In the genomic region with DNA sequence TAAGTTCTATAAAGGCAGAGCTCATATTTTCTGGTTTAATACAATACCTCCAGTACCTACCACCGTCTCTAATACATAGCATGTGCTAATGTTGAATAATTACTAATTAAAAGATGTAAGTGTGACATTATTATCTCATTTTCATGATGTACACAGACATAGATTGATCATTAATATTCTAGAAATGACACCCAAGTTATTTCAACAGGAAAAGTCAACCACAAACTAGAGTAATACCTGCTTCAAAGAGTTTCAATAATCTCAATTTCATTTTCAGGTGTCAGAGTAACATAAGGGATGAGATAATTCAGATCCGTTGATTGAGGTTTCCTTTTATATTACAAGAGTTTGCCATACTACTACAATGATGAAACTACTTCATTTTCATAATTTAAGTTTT, we compare ENCODE assay signal across 15 cellular contexts.
DNase-seq lines count a peak whose midpoint lies in the region; ATAC-seq and TF ChIP-seq lines count a peak whose summit lies in the region.
"Had no signal": no experiment of that assay in that cellular context is flagged by ENCODE, and none has a peak within 500 bp of the region (broad histone marks: within the 10 kb centered on the region; RNA-seq: fewer than 3 reads in every experiment).

No MANE protein-coding gene starts in this region.

- no peak for TF ChIP-seq CTCF in psoas muscle (IDR thresholded peaks at IDR 0.05)
- no peak for TF ChIP-seq CTCF in left ventricle myocardium inferior (IDR thresholded peaks at IDR 0.05; ENCODE audit: borderline replicate concordance)
- TF ChIP-seq CTCF in H9 (conservative IDR thresholded peaks at IDR 0.05) = no peak
- TF ChIP-seq CTCF in tibial nerve (IDR thresholded peaks at IDR 0.05) = no peak

- no peaks in the 10 kb centered on the region for H3K9me3 ChIP-seq in psoas muscle
- H3K9me3 ChIP-seq in left ventricle myocardium inferior (replicated peaks) = no peaks in the 10 kb centered on the region
- H3K9me3 ChIP-seq in H9 (ENCODE audit: control insufficient read depth, low read depth, low read length) = no peaks in the 10 kb centered on the region
- no peaks in the 10 kb centered on the region for H3K9me3 ChIP-seq in tibial nerve
- H3K9me3 ChIP-seq: SJSA1, upper lobe of right lung had no signal

- H2AFZ ChIP-seq in H9 (ENCODE audit: low read length) = no peak overlapping the region

- no peak overlapping the region for H3T11ph ChIP-seq in H9 (ENCODE audit: low read length)

- no peak overlapping the region for H3K4me2 ChIP-seq in H9 (ENCODE audit: insufficient read depth, insufficient read length, low read length)

- no peaks in the 10 kb centered on the region for H3K27me3 ChIP-seq in psoas muscle (ENCODE audit: insufficient read depth in 3 of 3, low read length in 2 of 3)
- H3K27me3 ChIP-seq in left ventricle myocardium inferior (ENCODE audit: low read depth) = no peaks in the 10 kb centered on the region
- H3K27me3 ChIP-seq in H9 (ENCODE audit: insufficient read depth, low read length) = no peaks in the 10 kb centered on the region
- no peaks in the 10 kb centered on the region for H3K27me3 ChIP-seq in tibial nerve
- H3K27me3 ChIP-seq: SJSA1, upper lobe of right lung had no signal

- no peaks in the 10 kb centered on the region for H3K79me2 ChIP-seq in H9 (ENCODE audit: insufficient read depth, low read length)

- H3K14ac ChIP-seq in H9 (ENCODE audit: insufficient read depth, low read length) = no peak overlapping the region

- no peak overlapping the region for H2BK12ac ChIP-seq in H9 (ENCODE audit: insufficient read length, low read depth, low read length)

- no peak for TF ChIP-seq EP300 in tibial nerve (IDR thresholded peaks at IDR 0.05)

- H3K9me3 Mint-ChIP-seq in H9 = no peaks in the 10 kb centered on the region
- H3K9me3 Mint-ChIP-seq: activated naive CD4-positive, alpha-beta T cell treated with anti-CD3 and anti-CD28 coated beads, Interleukin-2, amount 50 U/mL, for 24 hours; CD4-positive, alpha-beta T cell had no signal

- no peak overlapping the region for H4K8ac ChIP-seq in H9 (replicated peaks; ENCODE audit: insufficient read length, low read depth, low read length)

- no peak overlapping the region for H4K5ac ChIP-seq in H9 (ENCODE audit: insufficient read length, low read depth, low read length)

- H3K79me1 ChIP-seq in H9 (ENCODE audit: insufficient read depth, low read depth, low read length, poor library complexity, severe bottlenecking) = no peaks in the 10 kb centered on the region

- H3K27ac Mint-ChIP-seq in H9 = no peak overlapping the region
- H3K27ac Mint-ChIP-seq: activated CD8-positive, alpha-beta memory T cell treated with anti-CD3 and anti-CD28 coated beads, Interleukin-2, amount 10 ng/mL, durations not matched to agents 7 days and 5 days; activated naive CD4-positive, alpha-beta T cell treated with anti-CD3 and anti-CD28 coated beads, Interleukin-2, amount 50 U/mL, for 24 hours; CD4-positive, alpha-beta T cell had no signal

- H4K20me1 ChIP-seq in H9 (ENCODE audit: control insufficient read depth, insufficient read depth, insufficient read length) = no peaks in the 10 kb centered on the region

- no peak overlapping the region for H3K9ac ChIP-seq in H9 (ENCODE audit: extremely low read depth, insufficient read length, low read length)

- H2BK5ac ChIP-seq in H9 (ENCODE audit: insufficient read length, low read length) = no peak overlapping the region

- 85 to 91% (median 87%) methylated on average over 2 of the region's 2 CpGs for WGBS in psoas muscle, 3 donors
- WGBS in H9 (ENCODE audit: extremely low coverage, insufficient read length, low lambda C conversion rate) = no CpG with 5 or more reads among the region's 2 CpGs
- WGBS in tibial nerve, 2 donors = 94 to 95% methylated on average over 2 of the region's 2 CpGs

- no peak overlapping the region for H4K91ac ChIP-seq in H9 (ENCODE audit: insufficient read length, low read depth, low read length)

- H3K18ac ChIP-seq in H9 (ENCODE audit: insufficient read length, low read depth, low read length) = no peak overlapping the region

- H3K36me3 ChIP-seq in psoas muscle (ENCODE audit: insufficient read depth in 1 of 2, low read depth in 1 of 2) (no peaks in the 10 kb centered on the region), left ventricle myocardium inferior (no peaks in the 10 kb centered on the region), tibial nerve (peaks cover 0 to 14% (median 0%) of the 10 kb centered on the region in 3 donors)
- H3K36me3 ChIP-seq: SJSA1, upper lobe of right lung had no signal

- H2BK15ac ChIP-seq in H9 (ENCODE audit: low read depth, low read length) = no peak overlapping the region

- H3K27ac ChIP-seq in psoas muscle (no peak overlapping the region), left ventricle myocardium inferior (replicated peaks) (no peak overlapping the region), H9 (ENCODE audit: insufficient read length, low read depth, low read length) (no peak overlapping the region), tibial nerve (no peak overlapping the region)
- H3K27ac ChIP-seq: SJSA1, upper lobe of right lung had no signal

- H3K4me1 ChIP-seq in psoas muscle = no peaks in the 10 kb centered on the region
- H3K4me1 ChIP-seq in left ventricle myocardium inferior = no peaks in the 10 kb centered on the region
- peaks cover 4% of the 10 kb centered on the region; the same call in 1 of the 2 replicates for H3K4me1 ChIP-seq in H9 (ENCODE audit: insufficient read depth, low read length)
- peaks cover 0 to 8% (median 2%) of the 10 kb centered on the region in 4 donors for H3K4me1 ChIP-seq in tibial nerve
- H3K4me1 ChIP-seq: SJSA1, upper lobe of right lung had no signal

- no peak overlapping the region for H3K4me3 ChIP-seq in psoas muscle
- no peak overlapping the region for H3K4me3 ChIP-seq in left ventricle myocardium inferior
- no peak overlapping the region for H3K4me3 ChIP-seq in tibial nerve
- H3K4me3 ChIP-seq: SJSA1, upper lobe of right lung had no signal

- H2BK20ac ChIP-seq in H9 (ENCODE audit: low read depth, low read length, poor library complexity, severe bottlenecking) = no peak overlapping the region

- H2AK5ac ChIP-seq in H9 (ENCODE audit: insufficient read length, low read length) = no peak overlapping the region

- H2BK120ac ChIP-seq in H9 (ENCODE audit: low read depth, low read length, poor library complexity, severe bottlenecking) = no peak overlapping the region

- peaks cover 12 to 20% of the 10 kb centered on the region in 2 experiments for H3K4me1 Mint-ChIP-seq in H9
- H3K4me1 Mint-ChIP-seq: activated naive CD4-positive, alpha-beta T cell treated with anti-CD3 and anti-CD28 coated beads, Interleukin-2, amount 50 U/mL, for 24 hours had no signal

- H3K23me2 ChIP-seq in H9 (ENCODE audit: insufficient read length, low read depth, low read length, poor library complexity, severe bottlenecking) = no peaks in the 10 kb centered on the region

- no peaks in the 10 kb centered on the region for H3K27me3 Mint-ChIP-seq in H9 (ENCODE audit: low read depth)
- H3K27me3 Mint-ChIP-seq: activated CD8-positive, alpha-beta memory T cell treated with anti-CD3 and anti-CD28 coated beads, Interleukin-2, amount 10 ng/mL, durations not matched to agents 7 days and 5 days; activated naive CD4-positive, alpha-beta T cell treated with anti-CD3 and anti-CD28 coated beads, Interleukin-2, amount 50 U/mL, for 24 hours; CD4-positive, alpha-beta T cell had no signal

- DNase-seq in psoas muscle = no peak
- no peak for DNase-seq in left ventricle myocardium inferior
- no peak for DNase-seq in H9
- no peak for DNase-seq in tibial nerve (ENCODE audit: low spot score in 2 of 2)
- DNase-seq: activated CD8-positive, alpha-beta memory T cell treated with anti-CD3 and anti-CD28 coated beads, Interleukin-2, amount 10 ng/mL, durations not matched to agents 7 days and 5 days; caudate nucleus; CD4-positive, alpha-beta T cell; NCI-H2171; upper lobe of right lung had no signal

- TF ChIP-seq POLR2A in tibial nerve (IDR thresholded peaks at IDR 0.05) = no peak

- ATAC-seq in GM18498 (IDR thresholded peaks at IDR 0.05; ENCODE audit: unreplicated experiment) (peak; percentile 91), GM19395 (IDR thresholded peaks at IDR 0.05; ENCODE audit: unreplicated experiment) (peak; percentile 93), HG02610 (IDR thresholded peaks at IDR 0.05; ENCODE audit: unreplicated experiment) (peak; percentile 48), HG03159 (IDR thresholded peaks at IDR 0.05; ENCODE audit: unreplicated experiment) (peak; percentile 88), psoas muscle (no peak)
- ATAC-seq: activated CD8-positive, alpha-beta memory T cell treated with anti-CD3 and anti-CD28 coated beads, Interleukin-2, amount 10 ng/mL, durations not matched to agents 7 days and 5 days; upper lobe of right lung had no signal

- no peak overlapping the region for H3K4me3 Mint-ChIP-seq in H9
- H3K4me3 Mint-ChIP-seq: activated CD8-positive, alpha-beta memory T cell treated with anti-CD3 and anti-CD28 coated beads, Interleukin-2, amount 10 ng/mL, durations not matched to agents 7 days and 5 days; activated naive CD4-positive, alpha-beta T cell treated with anti-CD3 and anti-CD28 coated beads, Interleukin-2, amount 50 U/mL, for 24 hours; CD4-positive, alpha-beta T cell had no signal

- H3K23ac ChIP-seq in H9 (ENCODE audit: insufficient read length, low read depth, low read length) = no peak overlapping the region

- no peak overlapping the region for H3K56ac ChIP-seq in H9 (ENCODE audit: insufficient read length, low read depth, low read length)

- intact Hi-C loops in psoas muscle (cut with DNase I) (no loop called here), left ventricle myocardium inferior (cut with micrococcal nuclease) (no loop called here)

- H3K36me3 Mint-ChIP-seq in H9 (ENCODE audit: insufficient read depth in 1 of 3, low read depth in 3 of 3) = no peaks in the 10 kb centered on the region; a peak in 1 of 7 replicates
- H3K36me3 Mint-ChIP-seq: activated CD8-positive, alpha-beta memory T cell treated with anti-CD3 and anti-CD28 coated beads, Interleukin-2, amount 10 ng/mL, durations not matched to agents 7 days and 5 days; activated naive CD4-positive, alpha-beta T cell treated with anti-CD3 and anti-CD28 coated beads, Interleukin-2, amount 50 U/mL, for 24 hours had no signal

- H3K4ac ChIP-seq in H9 (ENCODE audit: low read depth, low read length) = no peak overlapping the region

Comparison
In these comparisons a context has a peak if more than half of its experiments do, and no peak if none do; other contexts are left out.
1. ATAC-seq: peak in GM18498 (single experiment), GM19395 (single experiment), HG02610 (single experiment) and HG03159 (single experiment); none in psoas muscle (0 of 4).